13 cellular contexts compared by ENCODE assay signal in genomic region chr4:158860856-158861255, GRCh38.
DNase-seq lines count a peak whose midpoint lies in the region; ATAC-seq lines count a peak whose summit lies in the region.
"Had no signal": no experiment of that assay in that cellular context is flagged by ENCODE, and none has a peak within 500 bp of the region (broad histone marks: within the 10 kb centered on the region; RNA-seq: fewer than 3 reads in every experiment).

No MANE protein-coding gene starts in this region.

- peak; percentile 82 for ATAC-seq in GM18517 (IDR thresholded peaks at IDR 0.05; ENCODE audit: unreplicated experiment)
- peak; percentile 75 for ATAC-seq in GM19467 (IDR thresholded peaks at IDR 0.05; ENCODE audit: unreplicated experiment)
- ATAC-seq in HG02885 (IDR thresholded peaks at IDR 0.05; ENCODE audit: poor library complexity, unreplicated experiment) = peak; percentile 86
- peak; percentile 80 for ATAC-seq in HG03571 (IDR thresholded peaks at IDR 0.05; ENCODE audit: unreplicated experiment)
- ATAC-seq: left colon, SK-N-SH treated with all-trans-retinoic acid at 6 μM for 48 hours had no signal

- no peak for DNase-seq in cerebellar cortex (ENCODE audit: low spot score)
- DNase-seq in activated CD4-positive, CD25-positive, alpha-beta regulatory T cell treated with anti-CD3 and anti-CD28 coated beads, Interleukin-2, amount 50 U/mL, for 72 hours = no peak
- DNase-seq in activated CD4-positive, alpha-beta T cell treated with anti-CD3 and anti-CD28 coated beads, Interleukin-2, amount 50 U/mL, for 1 hour = no peak
- DNase-seq in stimulated activated CD4-positive, alpha-beta T cell treated with anti-CD3 and anti-CD28 coated beads, Interleukin-12 subunit alpha, Interleukin-12 subunit beta, amount 100 ng/mL, for 4 hours = no peak
- DNase-seq: activated CD4-positive, alpha-beta T cell treated with anti-CD3 and anti-CD28 coated beads, Interleukin-2, amount 10 ng/mL, durations not matched to agents 7 days and 5 days; activated naive CD4-positive, alpha-beta T cell treated with anti-CD3 and anti-CD28 coated beads, Interleukin-2, amount 10 ng/mL, durations not matched to agents 7 days and 5 days; left colon; NCI-H82 had no signal
